In the genomic region with DNA sequence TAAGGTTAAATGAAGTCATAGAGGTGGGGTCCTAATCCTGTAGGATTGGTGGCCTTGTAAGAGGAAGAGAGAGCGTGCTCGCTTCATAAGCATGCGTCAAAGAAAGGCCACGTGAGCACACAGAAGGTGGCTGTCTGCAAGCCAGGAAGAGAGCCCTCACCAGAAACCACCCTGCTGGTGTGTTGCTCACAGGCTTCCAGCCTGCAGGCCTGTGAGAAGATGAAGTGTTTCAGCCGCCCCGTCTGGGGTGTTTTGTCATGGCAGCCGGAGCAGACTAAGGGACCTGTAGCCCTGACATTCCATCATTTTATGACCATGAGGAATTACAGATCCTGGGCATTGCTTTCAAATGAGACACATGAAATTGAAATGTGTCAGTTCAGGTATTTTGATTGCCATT, we compare ENCODE assay signal across 17 cellular contexts.
"Had no signal": no experiment of that assay in that cellular context is flagged by ENCODE, and none has a peak within 500 bp of the region (broad histone marks: within the 10 kb centered on the region; RNA-seq: fewer than 3 reads in every experiment).

No MANE protein-coding gene starts in this region.

- H3K4me1 ChIP-seq: ascending aorta had no signal

- H3K9me3 ChIP-seq: ascending aorta, sigmoid colon, spleen, thyroid gland, uterus had no signal

- H3K27me3 ChIP-seq: ascending aorta, sigmoid colon, spleen, thyroid gland, uterus had no signal

- H3K27ac Mint-ChIP-seq: activated CD4-positive, alpha-beta memory T cell treated with anti-CD3 and anti-CD28 coated beads, Interleukin-2, amount 10 ng/mL, durations not matched to agents 7 days and 5 days; activated CD4-positive, alpha-beta T cell treated with anti-CD3 and anti-CD28 coated beads for 36 hours; activated CD8-positive, alpha-beta memory T cell treated with anti-CD3 and anti-CD28 coated beads, Interleukin-2, amount 10 ng/mL, durations not matched to agents 7 days and 5 days; stimulated activated naive B cell treated with anti-CD40 and anti-IgM and Interleukin-4, amounts not matched to agents 10 μg/mL and 1 μg/mL and 100 μg/mL, for 72 hours had no signal

- H3K27me3 Mint-ChIP-seq: activated CD4-positive, alpha-beta memory T cell treated with anti-CD3 and anti-CD28 coated beads, Interleukin-2, amount 10 ng/mL, durations not matched to agents 7 days and 5 days; activated CD4-positive, alpha-beta T cell treated with anti-CD3 and anti-CD28 coated beads for 36 hours; activated CD8-positive, alpha-beta memory T cell treated with anti-CD3 and anti-CD28 coated beads, Interleukin-2, amount 10 ng/mL, durations not matched to agents 7 days and 5 days; naive thymus-derived CD8-positive, alpha-beta T cell; stimulated activated naive B cell treated with anti-CD40 and anti-IgM and Interleukin-4, amounts not matched to agents 10 μg/mL and 1 μg/mL and 100 μg/mL, for 72 hours had no signal

- H3K4me3 Mint-ChIP-seq: activated CD4-positive, alpha-beta memory T cell treated with anti-CD3 and anti-CD28 coated beads, Interleukin-2, amount 10 ng/mL, durations not matched to agents 7 days and 5 days; activated CD4-positive, alpha-beta T cell treated with anti-CD3 and anti-CD28 coated beads for 36 hours; activated CD8-positive, alpha-beta memory T cell treated with anti-CD3 and anti-CD28 coated beads, Interleukin-2, amount 10 ng/mL, durations not matched to agents 7 days and 5 days; naive thymus-derived CD8-positive, alpha-beta T cell; stimulated activated naive B cell treated with anti-CD40 and anti-IgM and Interleukin-4, amounts not matched to agents 10 μg/mL and 1 μg/mL and 100 μg/mL, for 72 hours had no signal

- H3K36me3 ChIP-seq: uterus had no signal

- DNase-seq: activated CD4-positive, alpha-beta memory T cell treated with anti-CD3 and anti-CD28 coated beads, Interleukin-2, amount 10 ng/mL, durations not matched to agents 7 days and 5 days; activated CD4-positive, alpha-beta T cell treated with anti-CD3 and anti-CD28 coated beads for 36 hours; activated CD8-positive, alpha-beta memory T cell treated with anti-CD3 and anti-CD28 coated beads, Interleukin-2, amount 10 ng/mL, durations not matched to agents 7 days and 5 days; effector memory CD4-positive, alpha-beta T cell; kidney glomerular epithelial cell; left ventricle myocardium superior; mesendoderm; nucleus accumbens; sigmoid colon; spleen; stimulated activated CD4-positive, alpha-beta T cell treated with anti-CD3 and anti-CD28 coated beads, Interleukin-4, amount 100 ng/mL, for 4 hours; stimulated activated naive B cell treated with anti-CD40 and anti-IgM and Interleukin-4, amounts not matched to agents 10 μg/mL and 1 μg/mL and 100 μg/mL, for 72 hours; T-helper 2 cell; thyroid gland; uterus had no signal

- H3K27ac ChIP-seq: ascending aorta, sigmoid colon, thyroid gland, uterus had no signal

- H3K9me3 Mint-ChIP-seq: activated CD4-positive, alpha-beta memory T cell treated with anti-CD3 and anti-CD28 coated beads, Interleukin-2, amount 10 ng/mL, durations not matched to agents 7 days and 5 days; naive thymus-derived CD8-positive, alpha-beta T cell; stimulated activated naive B cell treated with anti-CD40 and anti-IgM and Interleukin-4, amounts not matched to agents 10 μg/mL and 1 μg/mL and 100 μg/mL, for 72 hours had no signal

- ATAC-seq: activated CD4-positive, alpha-beta T cell treated with anti-CD3 and anti-CD28 coated beads for 36 hours; activated CD8-positive, alpha-beta memory T cell treated with anti-CD3 and anti-CD28 coated beads, Interleukin-2, amount 10 ng/mL, durations not matched to agents 7 days and 5 days; left ventricle myocardium superior; naive thymus-derived CD8-positive, alpha-beta T cell; stimulated activated naive B cell treated with anti-CD40 and anti-IgM and Interleukin-4, amounts not matched to agents 10 μg/mL and 1 μg/mL and 100 μg/mL, for 72 hours had no signal

- H3K4me3 ChIP-seq: ascending aorta, sigmoid colon, spleen, thyroid gland, uterus had no signal
